In the genomic region with DNA sequence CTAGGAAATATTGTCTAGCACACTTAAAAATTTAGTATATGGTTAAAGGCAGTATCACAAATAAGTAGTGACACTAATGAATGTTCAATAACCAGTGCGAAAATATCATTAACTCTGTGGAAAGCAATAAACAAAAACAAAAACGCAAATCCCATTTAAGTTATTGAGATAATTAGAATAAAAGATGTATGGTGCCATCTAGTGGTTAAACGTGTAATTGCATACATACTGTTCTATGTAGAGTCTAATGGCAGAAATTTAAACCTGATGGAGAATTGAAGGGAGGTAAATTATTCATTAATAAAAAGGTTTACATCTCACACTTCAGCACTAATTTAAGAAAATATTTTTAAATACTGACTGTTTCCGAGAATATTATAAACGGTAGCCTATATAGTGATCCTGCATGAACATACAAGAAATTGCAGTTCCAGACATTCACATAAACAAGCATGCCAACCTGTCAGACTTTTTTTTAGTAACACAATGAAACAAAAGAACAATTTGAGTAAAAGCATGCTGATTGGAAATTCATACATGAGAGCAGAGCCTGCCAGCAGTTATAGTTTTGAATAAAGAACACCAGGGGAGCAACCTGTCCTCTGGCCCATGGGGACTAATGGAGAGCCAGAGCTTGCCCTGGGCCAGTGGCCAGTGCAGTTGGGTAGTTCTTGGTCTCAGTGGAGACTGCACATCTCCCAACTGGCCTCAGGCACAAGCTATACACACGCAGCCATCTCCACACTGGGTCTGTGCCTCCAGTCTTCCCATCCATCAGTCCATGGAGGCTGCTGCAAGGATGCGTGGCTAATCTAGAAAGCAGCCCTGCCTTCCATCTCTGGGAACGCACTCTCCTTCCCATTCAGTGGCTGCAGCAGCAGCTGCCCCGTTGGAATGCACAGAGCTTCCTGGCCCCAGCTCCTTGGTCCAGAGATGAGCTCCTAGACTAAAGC, we compare ENCODE assay signal across 8 cellular contexts. TPM values are rescaled to one million over a fixed set of nuclear protein-coding genes. Genes with fewer than 3 reads are reported as not detected.
DNase-seq lines count a peak whose midpoint lies in the region; ATAC-seq and TF ChIP-seq lines count a peak whose summit lies in the region.

No MANE protein-coding gene starts in this region.

- TF ChIP-seq POLR2A in Peyer's patch (IDR thresholded peaks at IDR 0.05): peak in 1 of 2 donors; percentile 26

- ATAC-seq in GM18502 (IDR thresholded peaks at IDR 0.05; ENCODE audit: poor library complexity, unreplicated experiment) (peak; percentile 34), mucosa of descending colon (peak; percentile 70)

- H3K9me3 ChIP-seq in KOPT-K1 (ENCODE audit: insufficient read depth, low read length, poor library complexity, severe bottlenecking) (no peaks in the 10 kb centered on the region), Peyer's patch (no peaks in the 10 kb centered on the region), endodermal cell (ENCODE audit: control insufficient read depth, low read length) (no peaks in the 10 kb centered on the region), mucosa of descending colon (no peaks in the 10 kb centered on the region)

- no peaks in the 10 kb centered on the region for H3K4me1 Mint-ChIP-seq in endodermal cell

- 49 to 80% methylated on average over 4 to 8 of the region's 9 CpGs for WGBS in endodermal cell (ENCODE audit: insufficient coverage in 1 of 2, insufficient read length in 1 of 2), 2 experiments

- intact Hi-C loops in mucosa of descending colon (cut with DNase I, micrococcal nuclease): loop anchor here (5.0 to 10.0 kb wide), 2 partner anchors 117 to 539 kb away; no protein-coding TSS in a partner anchor

- H3K27ac Mint-ChIP-seq in endodermal cell: no peak overlapping the region

- no peak overlapping the region for H3K9ac ChIP-seq in endodermal cell (ENCODE audit: extremely low read depth, low read length, poor library complexity, severe bottlenecking)

- H3K36me3 ChIP-seq in KOPT-K1 (ENCODE audit: insufficient read depth, low read length) (no peaks in the 10 kb centered on the region), Peyer's patch (no peaks in the 10 kb centered on the region), endodermal cell (ENCODE audit: control insufficient read depth, insufficient read depth, low read length) (no peaks in the 10 kb centered on the region), mucosa of descending colon (ENCODE audit: low read depth) (no peaks in the 10 kb centered on the region)

- H3K27me3 ChIP-seq in Peyer's patch (no peaks in the 10 kb centered on the region), endodermal cell (ENCODE audit: control insufficient read depth, insufficient read depth, low read length, poor library complexity, severe bottlenecking) (no peaks in the 10 kb centered on the region)

- no peaks in the 10 kb centered on the region for H3K27me3 Mint-ChIP-seq in endodermal cell (ENCODE audit: insufficient read depth)

- H3K4me1 ChIP-seq in Peyer's patch (peaks cover 0 to under 1% (median 0%) of the 10 kb centered on the region in 4 donors), endodermal cell (ENCODE audit: control insufficient read depth, insufficient read depth, low read length) (no peaks in the 10 kb centered on the region), mucosa of descending colon (ENCODE audit: low read depth) (no peaks in the 10 kb centered on the region)

- H3K4me3 ChIP-seq in AG10803 (ENCODE audit: low read length) (no peak overlapping the region), Peyer's patch (no peak overlapping the region), endodermal cell (ENCODE audit: low read length) (no peak overlapping the region), mucosa of descending colon (no peak overlapping the region)

- no peak overlapping the region for H3K4me3 Mint-ChIP-seq in endodermal cell

- TF ChIP-seq CTCF in AG10803 (conservative IDR thresholded peaks at IDR 0.05; ENCODE audit: low read length): peak; percentile 74
- TF ChIP-seq CTCF in Peyer's patch (IDR thresholded peaks at IDR 0.05): peak; percentile 39 to 89 (median 80)
- peak; percentile 86 for TF ChIP-seq CTCF in endodermal cell (conservative IDR thresholded peaks at IDR 0.05)
- TF ChIP-seq CTCF in mucosa of descending colon (IDR thresholded peaks at IDR 0.05): peak; percentile 42

- H3K27ac ChIP-seq in KOPT-K1 (ENCODE audit: low read depth, low read length, poor library complexity, severe bottlenecking) (peak overlapping the region; percentile 33), Peyer's patch (no peak overlapping the region), endodermal cell (ENCODE audit: low read depth, low read length) (no peak overlapping the region)

- H3K36me3 Mint-ChIP-seq in endodermal cell (ENCODE audit: low read depth): no peaks in the 10 kb centered on the region

- no peaks in the 10 kb centered on the region for H3K9me3 Mint-ChIP-seq in endodermal cell

- peak; percentile 60 for DNase-seq in AG10803 (ENCODE audit: low read depth)
- no peak for DNase-seq in Peyer's patch
- DNase-seq in endodermal cell: no peak
- DNase-seq in mucosa of descending colon: peak in 1 of 3 donors; percentile 34
- no peak for DNase-seq in NCI-H187 treated with DMSO at 0.1 percent for 48 hours (lab: John Stamatoyannopoulos, UW)
- no peak for DNase-seq in activated CD4-positive, alpha-beta T cell treated with anti-CD3 and anti-CD28 coated beads for 1 hour

RNA-seq across cellular contexts. Expression of gene GCG, which starts 28.0 kb away (rescaled TPM):
- total RNA-seq in Peyer's patch (100 to 1,000 TPM in 2 of 4 donors, 10 to 100 TPM in 1, 1 to 10 TPM in 1; 5.0 to 209 (median 88.5) TPM), endodermal cell (not detected), mucosa of descending colon (10 to 100 TPM in 2 of 3 donors, 1 to 10 TPM in 1; 4.1 to 47.4 (median 43.9) TPM)
- polyA plus RNA-seq in endodermal cell (2013, experiment 1 of 2): 0.28 TPM
- 0.50 TPM for polyA plus RNA-seq in endodermal cell (2013, experiment 2 of 2)

RNA-seq across cellular contexts. Expression of gene DPP4, which starts 50.1 kb away (rescaled TPM):
- total RNA-seq in Peyer's patch: 100 to 1,000 TPM in 3 of 4 donors, 10 to 100 TPM in 1; 17.3 to 447 (median 178) TPM
- total RNA-seq in endodermal cell: 1 to 10 TPM in 1 of 2 donors, under 1 TPM in 1; 0.46 to 1.2 TPM
- 2.4 TPM for polyA plus RNA-seq in endodermal cell (2013, experiment 1 of 2)
- polyA plus RNA-seq in endodermal cell (2013, experiment 2 of 2): 2.9 TPM
- 10 to 100 TPM; 11.4 to 18.3 (median 12.0) TPM for total RNA-seq in mucosa of descending colon

Comparison
In these comparisons a context has a peak if more than half of its experiments do, and no peak if none do; other contexts are left out.
1. RNA of gene GCG, which starts 28.0 kb away (total RNA-seq): 5.0 to 209 TPM in Peyer's patch and 4.1 to 47.4 TPM in mucosa of descending colon; not detected in endodermal cell; every median in the first group is over 4 times any median in the second.
2. RNA of gene DPP4, which starts 50.1 kb away (total RNA-seq): 17.3 to 447 TPM in Peyer's patch and 11.4 to 18.3 TPM in mucosa of descending colon; 0.46 to 1.2 TPM in endodermal cell; every median in the first group is over 4 times any median in the second.
3. Peak in every context shown above with its lines, with median percentiles within 50 percentile points of each other: CTCF ChIP-seq.